Comparison of ENCODE assay signal across 17 cellular contexts in the genomic region with DNA sequence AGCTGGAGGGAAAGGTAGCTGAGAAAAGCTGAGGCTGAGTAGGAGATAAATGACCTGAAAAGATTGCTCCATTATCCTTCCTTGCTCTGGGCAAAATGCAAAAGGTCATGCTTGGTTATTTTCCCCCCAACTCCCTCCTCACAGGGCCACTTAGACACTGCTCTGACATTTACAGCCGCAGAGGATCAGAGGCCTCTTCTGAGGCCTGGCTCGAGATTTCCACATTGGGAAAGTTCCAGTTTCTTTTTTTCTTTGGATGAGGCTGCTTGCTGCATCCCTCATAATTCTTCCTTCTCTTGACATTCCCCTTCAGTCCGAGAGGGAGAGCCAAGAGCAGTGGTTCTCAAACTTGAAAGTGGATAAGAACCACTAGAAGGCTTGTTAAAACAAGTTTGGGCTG.
DNase-seq lines count a peak whose midpoint lies in the region; ATAC-seq, FAIRE-seq and TF ChIP-seq lines count a peak whose summit lies in the region.
"Had no signal": no experiment of that assay in that cellular context is flagged by ENCODE, and none has a peak within 500 bp of the region (broad histone marks: within the 10 kb centered on the region; RNA-seq: fewer than 3 reads in every experiment).

No MANE protein-coding gene starts in this region.

- no peaks in the 10 kb centered on the region for H3K27me3 ChIP-seq in astrocyte (ENCODE audit: insufficient read depth, low read length)

- intact Hi-C loops in Right ventricle myocardium superior (cut with DNase I) (no loop called here), natural killer cell (cut with micrococcal nuclease) (no loop called here)

- no peak overlapping the region for H3K4me2 ChIP-seq in astrocyte (ENCODE audit: low read length)

- H2AFZ ChIP-seq in astrocyte (ENCODE audit: low read depth, low read length), result no peak overlapping the region

- H3K36me3 Mint-ChIP-seq in astrocyte (ENCODE audit: low read depth, unreplicated experiment) (no peaks in the 10 kb centered on the region), osteocyte (ENCODE audit: unreplicated experiment) (no peaks in the 10 kb centered on the region), natural killer cell (no peaks in the 10 kb centered on the region)

- DNase-seq in DMS79 (lab: John Stamatoyannopoulos, UW), result peak; percentile 62
- DNase-seq in astrocyte (ENCODE audit: low read depth), result peak; percentile 14
- no peak for DNase-seq in Right ventricle myocardium superior
- DNase-seq in osteocyte (ENCODE audit: extremely low spot score, unreplicated experiment), result no peak
- DNase-seq in activated naive CD4-positive, alpha-beta T cell treated with Interleukin-2 at 50 U/mL for 16 hours, result no peak
- no peak for DNase-seq in natural killer cell
- DNase-seq in GM19238 (ENCODE audit: insufficient read length, low spot score), result no peak
- DNase-seq: activated CD4-positive, alpha-beta T cell treated with anti-CD3 and anti-CD28 coated beads for 4 hours; activated T-cell treated with anti-CD3 and anti-CD28 coated beads, Interleukin-2, amount 50 U/mL, for 48 hours; brain microvascular endothelial cell; naive thymus-derived CD8-positive, alpha-beta T cell; NCI-H2171; stimulated activated CD8-positive, alpha-beta memory T cell treated with anti-CD3 and anti-CD28 coated beads, Interleukin-4, amount 100 ng/mL, for 48 hours; T-helper 1 cell had no signal

- no peak for TF ChIP-seq CTCF in astrocyte (IDR thresholded peaks at IDR 0.05; ENCODE audit: insufficient read depth, low read depth, low read length)
- TF ChIP-seq CTCF in osteocyte (IDR thresholded peaks at IDR 0.05), result no peak
- no peak for TF ChIP-seq CTCF in natural killer cell (IDR thresholded peaks at IDR 0.05)

- H3K9me3 ChIP-seq in astrocyte (ENCODE audit: insufficient read depth, low read depth, low read length), result no peaks in the 10 kb centered on the region

- no peaks in the 10 kb centered on the region for H3K79me2 ChIP-seq in astrocyte (ENCODE audit: insufficient read depth, low read length)

- no peak for FAIRE-seq in astrocyte (lab: Jason Lieb, UNC)
- FAIRE-seq: D721Med, urothelium cell line had no signal

- H3K9ac ChIP-seq in astrocyte (ENCODE audit: low read length), result no peak overlapping the region

- no peak overlapping the region for H3K27ac ChIP-seq in astrocyte (ENCODE audit: low read depth, low read length)
- H3K27ac ChIP-seq: brain microvascular endothelial cell had no signal

- H3K27ac Mint-ChIP-seq in astrocyte (ENCODE audit: unreplicated experiment) (no peak overlapping the region), osteocyte (ENCODE audit: unreplicated experiment) (peak overlapping the region; percentile 66), natural killer cell (no peak overlapping the region)

- H3K4me3 Mint-ChIP-seq in astrocyte (ENCODE audit: unreplicated experiment) (no peak overlapping the region), osteocyte (ENCODE audit: unreplicated experiment) (no peak overlapping the region), natural killer cell (no peak overlapping the region)
- H3K4me3 Mint-ChIP-seq: naive thymus-derived CD8-positive, alpha-beta T cell had no signal

- H3K27me3 Mint-ChIP-seq in astrocyte (ENCODE audit: low read depth, unreplicated experiment) (peaks cover 44% of the 10 kb centered on the region), osteocyte (ENCODE audit: unreplicated experiment) (peaks cover 2% of the 10 kb centered on the region), natural killer cell (ENCODE audit: low read depth in 2 of 2) (peaks cover 35 to 47% of the 10 kb centered on the region in 2 donors)

- no peaks in the 10 kb centered on the region for H4K20me1 ChIP-seq in astrocyte (ENCODE audit: insufficient read depth, low read length)

- H3K9me3 Mint-ChIP-seq in astrocyte (ENCODE audit: unreplicated experiment) (no peaks in the 10 kb centered on the region), osteocyte (ENCODE audit: unreplicated experiment) (no peaks in the 10 kb centered on the region), natural killer cell (no peaks in the 10 kb centered on the region)

- peaks cover 5% of the 10 kb centered on the region for H3K4me1 Mint-ChIP-seq in astrocyte (ENCODE audit: low read depth, unreplicated experiment)
- H3K4me1 Mint-ChIP-seq in osteocyte (ENCODE audit: unreplicated experiment), result peaks cover 5% of the 10 kb centered on the region
- peaks cover 0 to 6% of the 10 kb centered on the region in 2 donors for H3K4me1 Mint-ChIP-seq in natural killer cell

- no peaks in the 10 kb centered on the region for H3K4me1 ChIP-seq in astrocyte (ENCODE audit: insufficient read depth, low read length)

- ATAC-seq in Right ventricle myocardium superior (ENCODE audit: poor library complexity) (peak; percentile 46), HG02938 (IDR thresholded peaks at IDR 0.05; ENCODE audit: unreplicated experiment) (no peak), natural killer cell (no peak)
- ATAC-seq: naive thymus-derived CD8-positive, alpha-beta T cell had no signal

- H3K4me3 ChIP-seq in astrocyte (ENCODE audit: insufficient read depth, low read depth, low read length), result no peak overlapping the region

- H3K36me3 ChIP-seq in astrocyte (ENCODE audit: insufficient read depth, low read length), result no peaks in the 10 kb centered on the region
- H3K36me3 ChIP-seq: brain microvascular endothelial cell had no signal

Comparison
In these comparisons a context has a peak if more than half of its experiments do, and no peak if none do; other contexts are left out.
1. DNase-seq: peak in DMS79 (single experiment) and astrocyte (single experiment); none in Right ventricle myocardium superior (single experiment), osteocyte (single experiment), activated naive CD4-positive, alpha-beta T cell treated with Interleukin-2 at 50 U/mL for 16 hours (single experiment), natural killer cell (single experiment) and GM19238 (single experiment).